In genomic region chr4:94562285-94562684, GRCh38 we compare ENCODE assay signal across 14 cellular contexts.
"Had no signal": no experiment of that assay in that cellular context is flagged by ENCODE, and none has a peak within 500 bp of the region (broad histone marks: within the 10 kb centered on the region; RNA-seq: fewer than 3 reads in every experiment).

No MANE protein-coding gene starts in this region.

- H3K27me3 ChIP-seq: foreskin keratinocyte, hepatocyte, upper lobe of left lung had no signal

- H3K9me3 ChIP-seq: lower lobe of right lung, upper lobe of left lung had no signal

- H2AFZ ChIP-seq: hepatocyte had no signal

- H3K27ac Mint-ChIP-seq: activated naive CD4-positive, alpha-beta T cell treated with anti-CD3 and anti-CD28 coated beads, Interleukin-2, amount 50 U/mL, for 24 hours; activated T-cell treated with anti-CD3 and anti-CD28 coated beads, Interleukin-2, amount 50 U/mL, for 24 hours; T-helper 2 cell treated with Interferon-gamma antibody and Interleukin-4, amounts not matched to agents 5 μg/mL and 100 μg/mL, for 36 hours had no signal

- H3K4me3 Mint-ChIP-seq: activated naive CD4-positive, alpha-beta T cell treated with anti-CD3 and anti-CD28 coated beads, Interleukin-2, amount 50 U/mL, for 24 hours; activated T-cell treated with anti-CD3 and anti-CD28 coated beads, Interleukin-2, amount 50 U/mL, for 24 hours; mesothelial cell of epicardium; T-helper 2 cell treated with Interferon-gamma antibody and Interleukin-4, amounts not matched to agents 5 μg/mL and 100 μg/mL, for 36 hours had no signal

- H3K9me3 Mint-ChIP-seq: activated naive CD4-positive, alpha-beta T cell treated with anti-CD3 and anti-CD28 coated beads, Interleukin-2, amount 50 U/mL, for 24 hours; activated T-cell treated with anti-CD3 and anti-CD28 coated beads, Interleukin-2, amount 50 U/mL, for 24 hours had no signal

- H3K36me3 ChIP-seq: lower lobe of right lung, upper lobe of left lung had no signal

- H3K27me3 Mint-ChIP-seq: activated naive CD4-positive, alpha-beta T cell treated with anti-CD3 and anti-CD28 coated beads, Interleukin-2, amount 50 U/mL, for 24 hours; activated T-cell treated with anti-CD3 and anti-CD28 coated beads, Interleukin-2, amount 50 U/mL, for 24 hours had no signal

- ATAC-seq: foreskin keratinocyte, lower lobe of right lung had no signal

- DNase-seq: activated effector memory CD4-positive, alpha-beta T cell treated with Interleukin-2 at 50 U/mL for 16 hours; activated T-cell treated with anti-CD3 and anti-CD28 coated beads, Interleukin-2, amount 50 U/mL, for 24 hours; foreskin keratinocyte; kidney; lower lobe of right lung; stimulated activated CD4-positive, alpha-beta T cell treated with anti-CD3 and anti-CD28 coated beads, Interleukin-2, amount 100 ng/mL, for 24 hours; stimulated activated naive CD4-positive, alpha-beta T cell; substantia nigra; SW 1271; upper lobe of left lung had no signal

- H3K4me2 ChIP-seq: hepatocyte had no signal

- H3K4me3 ChIP-seq: hepatocyte, lower lobe of right lung, upper lobe of left lung had no signal

- H3K36me3 Mint-ChIP-seq: activated naive CD4-positive, alpha-beta T cell treated with anti-CD3 and anti-CD28 coated beads, Interleukin-2, amount 50 U/mL, for 24 hours; mesothelial cell of epicardium had no signal

- H3K27ac ChIP-seq: foreskin keratinocyte, hepatocyte, lower lobe of right lung, upper lobe of left lung had no signal
